ENCODE assay signal across 16 cellular contexts in the genomic region with DNA sequence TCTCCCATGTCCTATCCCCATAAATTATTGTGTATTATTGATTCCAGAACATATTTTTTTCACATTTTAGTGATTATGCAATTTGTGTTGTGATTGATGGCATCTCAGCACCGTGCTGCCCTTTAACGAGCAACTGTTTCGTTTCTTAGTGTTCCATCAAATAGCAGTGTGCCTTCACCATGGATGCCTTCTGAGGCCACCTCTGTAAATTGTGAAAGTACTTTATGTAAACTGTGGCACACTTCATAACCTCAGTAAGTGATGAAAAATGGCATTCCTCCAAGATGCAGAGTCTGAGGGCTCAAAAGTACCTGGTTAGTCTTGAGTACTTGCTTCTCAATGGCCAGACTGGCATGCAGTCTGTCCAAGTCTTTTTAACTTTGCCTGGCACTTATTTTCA. TPM values are rescaled to one million over a fixed set of nuclear protein-coding genes. Genes with fewer than 3 reads are reported as not detected.
DNase-seq lines count a peak whose midpoint lies in the region; ATAC-seq and TF ChIP-seq lines count a peak whose summit lies in the region.
"Had no signal": no experiment of that assay in that cellular context is flagged by ENCODE, and none has a peak within 500 bp of the region (broad histone marks: within the 10 kb centered on the region; RNA-seq: fewer than 3 reads in every experiment).

No MANE protein-coding gene starts in this region.

- no peak overlapping the region for H3K4me3 ChIP-seq in lung

- H3K4me1 Mint-ChIP-seq in CD14-positive monocyte (peaks cover 95% of the 10 kb centered on the region), type B pancreatic cell (ENCODE audit: unreplicated experiment) (peaks cover 15% of the 10 kb centered on the region)
- peaks cover 90% of the 10 kb centered on the region for H3K4me1 Mint-ChIP-seq in activated CD4-positive, alpha-beta memory T cell treated with anti-CD3 and anti-CD28 coated beads, Interleukin-2, amount 10 ng/mL, durations not matched to agents 7 days and 5 days

- no peaks in the 10 kb centered on the region for H3K27me3 ChIP-seq in lung (ENCODE audit: control insufficient read depth, insufficient read depth)

- DNase-seq in CD14-positive monocyte (ENCODE audit: low spot score), result no peak
- peak; percentile 98 for DNase-seq in DMS79 treated with DMSO at 0.1 percent for 48 hours (lab: John Stamatoyannopoulos, UW)
- no peak for DNase-seq in activated CD4-positive, alpha-beta memory T cell treated with anti-CD3 and anti-CD28 coated beads, Interleukin-2, amount 10 ng/mL, durations not matched to agents 7 days and 5 days
- DNase-seq in lung (ENCODE audit: low spot score), result peak; percentile 61
- no peak for DNase-seq in NCI-H510A (lab: John Stamatoyannopoulos, UW)
- no peak for DNase-seq in COR-L47 (lab: John Stamatoyannopoulos, UW)
- DNase-seq in type B pancreatic cell (ENCODE audit: extremely low spot score, unreplicated experiment), result no peak
- DNase-seq: C1 segment of cervical spinal cord; EL; NCI-H1694 treated with DMSO at 0.1 percent for 48 hours; NCI-H69; retina; stimulated activated CD4-positive, alpha-beta T cell treated with anti-CD3 and anti-CD28 coated beads, Interleukin-15, amount 100 ng/mL, for 24 hours; WERI-Rb-1 had no signal

- ATAC-seq in lung (ENCODE audit: insufficient read depth, low FRiP score) (peak; percentile 55), GM19463 (IDR thresholded peaks at IDR 0.05; ENCODE audit: unreplicated experiment) (no peak)
- ATAC-seq: Panc1 had no signal

- H3K27me3 Mint-ChIP-seq in CD14-positive monocyte (ENCODE audit: low read depth in 3 of 3) (peaks cover 0 to 2% (median 0%) of the 10 kb centered on the region in 3 donors), type B pancreatic cell (no peaks in the 10 kb centered on the region)
- H3K27me3 Mint-ChIP-seq in activated CD4-positive, alpha-beta memory T cell treated with anti-CD3 and anti-CD28 coated beads, Interleukin-2, amount 10 ng/mL, durations not matched to agents 7 days and 5 days, result no peaks in the 10 kb centered on the region

- CTCF ChIA-PET in activated CD4-positive, alpha-beta memory T cell treated with anti-CD3 and anti-CD28 coated beads, Interleukin-2, amount 10 ng/mL, durations not matched to agents 7 days and 5 days (lab: Charles Lee), result interaction anchor here (1.4 kb wide), 1 partner anchor 9 kb away, joined by 5 read pairs; no protein-coding TSS in a partner anchor

- POLR2A ChIA-PET in activated CD4-positive, alpha-beta memory T cell treated with anti-CD3 and anti-CD28 coated beads, Interleukin-2, amount 10 ng/mL, durations not matched to agents 7 days and 5 days (lab: Charles Lee), result interaction anchor here (0.9 to 3.1 kb wide), 3 partner anchors 9 to 30 kb away, joined by 4 to 27 read pairs (median 6); no protein-coding TSS in a partner anchor

- H3K4me3 Mint-ChIP-seq in CD14-positive monocyte, result peak overlapping the region; percentile 4 to 67
- H3K4me3 Mint-ChIP-seq in activated CD4-positive, alpha-beta memory T cell treated with anti-CD3 and anti-CD28 coated beads, Interleukin-2, amount 10 ng/mL, durations not matched to agents 7 days and 5 days, result peak overlapping the region; percentile 22
- H3K4me3 Mint-ChIP-seq in type B pancreatic cell, result no peak overlapping the region

- H3K9me3 Mint-ChIP-seq in CD14-positive monocyte, result peaks cover 0 to 2% (median 0%) of the 10 kb centered on the region in 7 donors
- H3K9me3 Mint-ChIP-seq in activated CD4-positive, alpha-beta memory T cell treated with anti-CD3 and anti-CD28 coated beads, Interleukin-2, amount 10 ng/mL, durations not matched to agents 7 days and 5 days, result peaks cover 8% of the 10 kb centered on the region
- no peaks in the 10 kb centered on the region for H3K9me3 Mint-ChIP-seq in type B pancreatic cell

- intact Hi-C loops in CD14-positive monocyte (cut with micrococcal nuclease), result loop anchor here in 1 of 2 donors (2.0 to 10.0 kb wide), 2 partner anchors 14 to 280 kb away; no protein-coding TSS in a partner anchor

- H3K36me3 Mint-ChIP-seq in CD14-positive monocyte (peaks cover 14 to 23% of the 10 kb centered on the region in 2 donors), type B pancreatic cell (peaks cover 7% of the 10 kb centered on the region)
- peaks cover 69% of the 10 kb centered on the region for H3K36me3 Mint-ChIP-seq in activated CD4-positive, alpha-beta memory T cell treated with anti-CD3 and anti-CD28 coated beads, Interleukin-2, amount 10 ng/mL, durations not matched to agents 7 days and 5 days (ENCODE audit: low read depth)

- H3K4me1 ChIP-seq in lung (ENCODE audit: control insufficient read depth in 2 of 2, insufficient read depth in 2 of 2, low read length in 2 of 2), result peaks cover 2 to 15% of the 10 kb centered on the region in 2 donors

- WGBS in lung, 2 donors, result 19 to 46% methylated on average over 3 of the region's 3 CpGs

- H3K27ac ChIP-seq in lung (ENCODE audit: low read depth in 1 of 2, low read length in 1 of 2), result no peak overlapping the region
- H3K27ac ChIP-seq: WERI-Rb-1 had no signal

- no peak for TF ChIP-seq CTCF in CD14-positive monocyte (IDR thresholded peaks at IDR 0.05)
- no peak for TF ChIP-seq CTCF in lung (IDR thresholded peaks at IDR 0.05; ENCODE audit: control extremely low read depth, extremely low read depth)
- TF ChIP-seq CTCF in type B pancreatic cell (conservative IDR thresholded peaks at IDR 0.05), result no peak

- peak overlapping the region; percentile 67 to 96 (median 85) for H3K27ac Mint-ChIP-seq in CD14-positive monocyte
- H3K27ac Mint-ChIP-seq in activated CD4-positive, alpha-beta memory T cell treated with anti-CD3 and anti-CD28 coated beads, Interleukin-2, amount 10 ng/mL, durations not matched to agents 7 days and 5 days, result peak overlapping the region; percentile 94
- no peak overlapping the region for H3K27ac Mint-ChIP-seq in type B pancreatic cell

- H3K9me3 ChIP-seq in lung (ENCODE audit: control insufficient read depth in 2 of 2, insufficient read depth in 1 of 2, low read length in 1 of 2), result no peaks in the 10 kb centered on the region

- H3K36me3 ChIP-seq in lung (ENCODE audit: control insufficient read depth in 2 of 2, insufficient read depth in 2 of 2, low read length in 2 of 2), result no peaks in the 10 kb centered on the region
- H3K36me3 ChIP-seq: WERI-Rb-1 had no signal

RNA-seq across cellular contexts. Expression of a gene that starts 8.2 kb away (rescaled TPM):
- polyA plus RNA-seq in CD14-positive monocyte (10 to 100 TPM; 44.4 to 48.4 TPM), lung (10 to 100 TPM in 1 of 2 donors, 1 to 10 TPM in 1; 9.0 to 29.1 TPM)
- total RNA-seq in activated CD4-positive, alpha-beta memory T cell treated with anti-CD3 and anti-CD28 coated beads, Interleukin-2, amount 10 ng/mL, durations not matched to agents 7 days and 5 days, result 100 to 1,000 TPM; 124 to 125 TPM
- total RNA-seq in lung (10 to 100 TPM; 26.4 to 63.2 TPM), type B pancreatic cell (ENCODE audit: low replicate concordance) (15.5 and 27.2 TPM in 2 replicates)

Comparison
In these comparisons a context has a peak if more than half of its experiments do, and no peak if none do; other contexts are left out.
1. DNase-seq: peak in DMS79 treated with DMSO at 0.1 percent for 48 hours (single experiment) and lung (single experiment); none in CD14-positive monocyte (single experiment), activated CD4-positive, alpha-beta memory T cell treated with anti-CD3 and anti-CD28 coated beads, Interleukin-2, amount 10 ng/mL, durations not matched to agents 7 days and 5 days (single experiment), NCI-H510A (single experiment), COR-L47 (single experiment) and type B pancreatic cell (single experiment).